In the genomic region with DNA sequence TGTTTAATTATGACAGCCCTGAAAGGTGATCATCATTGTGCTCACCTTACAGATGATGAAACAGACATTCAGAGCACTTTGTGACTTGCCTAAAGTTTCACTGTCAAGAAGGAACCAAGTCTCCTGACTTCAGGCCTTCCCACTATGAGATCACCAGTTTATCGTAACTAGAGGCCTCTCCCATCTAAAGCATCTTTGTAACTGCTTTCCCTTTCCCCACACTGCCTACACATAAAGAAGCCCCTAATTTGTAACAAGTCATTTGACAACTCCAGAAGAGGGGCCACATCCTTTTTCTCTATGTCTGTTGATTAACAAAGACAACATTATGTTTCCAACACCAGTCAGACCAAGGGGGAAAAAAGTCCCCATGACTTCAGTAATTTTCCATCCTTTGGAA, we compare ENCODE assay signal across 12 cellular contexts. TPM values are rescaled to one million over a fixed set of nuclear protein-coding genes. Genes with fewer than 3 reads are reported as not detected.
DNase-seq lines count a peak whose midpoint lies in the region; ATAC-seq lines count a peak whose summit lies in the region.
"Had no signal": no experiment of that assay in that cellular context is flagged by ENCODE, and none has a peak within 500 bp of the region (broad histone marks: within the 10 kb centered on the region; RNA-seq: fewer than 3 reads in every experiment).

No MANE protein-coding gene starts in this region.

- H3K27ac Mint-ChIP-seq in activated naive CD8-positive, alpha-beta T cell treated with anti-CD3 and anti-CD28 coated beads, Interleukin-2, amount 10 ng/mL, durations not matched to agents 7 days and 5 days, result peak overlapping the region; percentile 86

- H3K4me3 ChIP-seq in skin epidermis, result peak overlapping the region; percentile 20 to 42 (median 32)
- H3K4me3 ChIP-seq: A549 had no signal

- peak overlapping the region; percentile 98 for H3K4me3 Mint-ChIP-seq in activated naive CD8-positive, alpha-beta T cell treated with anti-CD3 and anti-CD28 coated beads, Interleukin-2, amount 10 ng/mL, durations not matched to agents 7 days and 5 days

- ATAC-seq in HG03196 (IDR thresholded peaks at IDR 0.05; ENCODE audit: unreplicated experiment), result peak; percentile 35
- ATAC-seq in activated naive CD8-positive, alpha-beta T cell treated with anti-CD3 and anti-CD28 coated beads, Interleukin-2, amount 10 ng/mL, durations not matched to agents 7 days and 5 days (ENCODE audit: low read depth), result peak; percentile 31
- ATAC-seq in GM21381 (IDR thresholded peaks at IDR 0.05; ENCODE audit: unreplicated experiment), result no peak
- ATAC-seq: A549, HCT116, PC-3 had no signal

- H3K9me3 Mint-ChIP-seq in activated naive CD8-positive, alpha-beta T cell treated with anti-CD3 and anti-CD28 coated beads, Interleukin-2, amount 10 ng/mL, durations not matched to agents 7 days and 5 days, result no peaks in the 10 kb centered on the region

- H3K27me3 Mint-ChIP-seq in activated naive CD8-positive, alpha-beta T cell treated with anti-CD3 and anti-CD28 coated beads, Interleukin-2, amount 10 ng/mL, durations not matched to agents 7 days and 5 days, result no peaks in the 10 kb centered on the region

- peak; percentile 70 for DNase-seq in SIG-M5 treated with dmso at 0.1 percent for 504 hours (lab: John Stamatoyannopoulos, UW; ENCODE audit: unreplicated experiment)
- DNase-seq in SIG-M5 (lab: John Stamatoyannopoulos, UW), result no peak
- no peak for DNase-seq in activated naive CD8-positive, alpha-beta T cell treated with anti-CD3 and anti-CD28 coated beads, Interleukin-2, amount 10 ng/mL, durations not matched to agents 7 days and 5 days
- DNase-seq in mesenteric fat pad (ENCODE audit: low spot score), result no peak
- DNase-seq in substantia nigra (lab: John Stamatoyannopoulos, UW), result no peak
- DNase-seq: PC-3 had no signal

- H3K36me3 Mint-ChIP-seq in activated naive CD8-positive, alpha-beta T cell treated with anti-CD3 and anti-CD28 coated beads, Interleukin-2, amount 10 ng/mL, durations not matched to agents 7 days and 5 days, result peaks cover 17% of the 10 kb centered on the region

- peaks cover 40% of the 10 kb centered on the region for H3K4me1 Mint-ChIP-seq in activated naive CD8-positive, alpha-beta T cell treated with anti-CD3 and anti-CD28 coated beads, Interleukin-2, amount 10 ng/mL, durations not matched to agents 7 days and 5 days

- POLR2A ChIA-PET in activated naive CD8-positive, alpha-beta T cell treated with anti-CD3 and anti-CD28 coated beads, Interleukin-2, amount 10 ng/mL, durations not matched to agents 7 days and 5 days (lab: Charles Lee), result interaction anchor here (1.6 to 2.0 kb wide), 2 partner anchors 27 to 33 kb away, joined by 4 to 10 read pairs; no protein-coding TSS in a partner anchor

- peak overlapping the region in 13 of 21 experiments; percentile 21 to 87 (median 73) for H3K27ac ChIP-seq in skin epidermis
- H3K27ac ChIP-seq in substantia nigra (ENCODE audit: low read depth, low read length, poor library complexity, severe bottlenecking), result no peak overlapping the region
- H3K27ac ChIP-seq: A549 had no signal

RNA-seq across cellular contexts. Expression of a gene that starts 1.1 kb away (rescaled TPM):
- total RNA-seq in activated naive CD8-positive, alpha-beta T cell treated with anti-CD3 and anti-CD28 coated beads, Interleukin-2, amount 10 ng/mL, durations not matched to agents 7 days and 5 days, result 10 to 100 TPM; 34.1 to 36.9 TPM
- total RNA-seq in mesenteric fat pad, result 5.7 TPM
- total RNA-seq: myocyte, PC-3 had no signal
